ENCODE assay signal across 8 cellular contexts in the genomic region with DNA sequence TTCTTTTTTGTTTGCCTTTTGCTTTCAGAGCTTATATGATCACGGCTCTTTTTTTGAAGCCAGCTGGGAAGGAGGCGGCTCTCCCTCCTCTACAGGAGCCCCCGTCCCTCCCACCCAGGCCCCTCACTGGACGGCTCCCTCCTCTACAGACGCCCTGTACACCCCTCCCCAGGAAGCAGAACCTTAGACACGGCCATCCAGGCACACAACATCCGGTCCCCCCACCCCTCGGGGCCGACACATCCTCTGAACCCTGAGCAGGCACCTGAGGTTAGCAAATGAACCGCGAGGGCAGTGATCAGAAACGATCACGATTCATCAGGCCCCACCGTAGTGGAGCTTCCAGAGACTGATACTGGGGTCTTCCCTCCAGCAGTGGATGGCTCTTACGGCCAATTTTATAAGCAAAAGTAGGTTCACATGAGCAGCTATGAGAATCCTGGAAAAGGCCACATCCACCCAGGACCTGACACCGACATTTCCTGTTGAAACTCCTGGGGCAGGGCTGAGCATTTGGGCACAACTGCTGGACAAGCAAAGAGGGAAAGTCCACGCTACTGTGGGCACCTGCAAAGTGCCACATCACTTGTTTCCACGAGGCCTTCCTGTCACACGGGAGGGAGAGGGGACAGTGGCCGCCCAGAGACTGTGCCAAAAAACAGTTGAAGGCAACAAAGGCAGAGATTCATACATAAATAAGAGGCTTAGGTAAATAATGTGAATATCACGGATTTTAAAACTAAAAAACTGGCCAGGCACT.
DNase-seq lines count a peak whose midpoint lies in the region; ATAC-seq and TF ChIP-seq lines count a peak whose summit lies in the region.

No MANE protein-coding gene starts in this region.

- no peaks in the 10 kb centered on the region; the same call in 1 of the 2 replicates for H3K36me3 ChIP-seq in IMR-90 (ENCODE audit: control insufficient read depth, insufficient read depth, low read length)
- no peaks in the 10 kb centered on the region for H3K36me3 ChIP-seq in adrenal gland (replicated peaks in 1 of 2)
- H3K36me3 ChIP-seq in mesenchymal stem cell (ENCODE audit: control insufficient read depth in 1 of 2, insufficient read depth in 2 of 2, low read depth in 1 of 2, low read length in 2 of 2), result peaks cover 0 to 13% of the 10 kb centered on the region in 2 experiments

- H3K56ac ChIP-seq in IMR-90 (ENCODE audit: extremely low read depth, insufficient read depth, low read length), result no peak overlapping the region

- H3K27ac ChIP-seq in IMR-90 (ENCODE audit: insufficient read depth, low read length) (no peak overlapping the region), adrenal gland (peak overlapping the region in 1 of 5 donors; percentile 26), mesenchymal stem cell (ENCODE audit: low read length, poor library complexity, severe bottlenecking) (no peak overlapping the region)

- no peak overlapping the region for H2BK12ac ChIP-seq in mesenchymal stem cell (ENCODE audit: low read length in 2 of 2)

- dilution Hi-C loops in IMR-90 (cut with HindIII; ENCODE audit: low sequenced_read_pairs, unreplicated experiment), result no loop called here

- H3K27me3 ChIP-seq in IMR-90 (ENCODE audit: control insufficient read depth, insufficient read depth, low read length) (no peaks in the 10 kb centered on the region), adrenal gland (no peaks in the 10 kb centered on the region), mesenchymal stem cell (ENCODE audit: control insufficient read depth in 1 of 2, insufficient read depth in 1 of 2, low read length in 2 of 2) (peaks cover 0 to 15% of the 10 kb centered on the region in 2 experiments)

- intact Hi-C loops in IMR-90 (cut with micrococcal nuclease), result no loop called here
- intact Hi-C loops in adrenal gland (cut with DNase I), result loop anchor here in 1 of 2 donors (10.0 kb wide), 1 partner anchor 126 kb away; no protein-coding TSS in a partner anchor

- TF ChIP-seq POLR2A in IMR-90 (IDR thresholded peaks at IDR 0.05; ENCODE audit: low read depth, low read length) (no peak), adrenal gland (IDR thresholded peaks at IDR 0.05) (no peak)

- H2AFZ ChIP-seq in IMR-90 (replicated peaks; ENCODE audit: low read length, poor library complexity), result no peak overlapping the region
- H2AFZ ChIP-seq in mesenchymal stem cell (ENCODE audit: low read depth, low read length), result no peak overlapping the region

- ATAC-seq in GM19452 (IDR thresholded peaks at IDR 0.05; ENCODE audit: unreplicated experiment), result peak; percentile 65
- no peak for ATAC-seq in IMR-90 (ENCODE audit: low read depth)

- H4K91ac ChIP-seq in IMR-90 (ENCODE audit: insufficient read depth, low read depth, low read length), result no peak overlapping the region
- no peak overlapping the region for H4K91ac ChIP-seq in mesenchymal stem cell (ENCODE audit: low read length)

- POLR2A ChIA-PET in IMR-90 (lab: Charles Lee; ENCODE audit: unreplicated experiment), result no interaction called here

- H2AK5ac ChIP-seq in IMR-90 (ENCODE audit: low read depth, low read length) (no peak overlapping the region), mesenchymal stem cell (ENCODE audit: low read length, severe bottlenecking) (no peak overlapping the region)

- 74% methylated on average over 7 of the region's 21 CpGs; no CpG with 5 or more reads in 1 of the 2 experiments for WGBS in IMR-90 (ENCODE audit: extremely low coverage in 2 of 2, insufficient read length in 1 of 2), 2 experiments
- WGBS in adrenal gland, 4 donors, result 74 to 78% (median 75%) methylated on average over 17 to 21 of the region's 21 CpGs
- 87% methylated on average over 21 of the region's 21 CpGs for WGBS in mesenchymal stem cell

- 0 out of 4 replicates have a peak overlapping the region, but pooled peaks have one; percentile 8 to 59 for H4K8ac ChIP-seq in IMR-90 (ENCODE audit: low read depth in 2 of 2, low read length in 2 of 2)
- H4K8ac ChIP-seq in mesenchymal stem cell (ENCODE audit: low read length), result no peak overlapping the region

- no peak overlapping the region for H2BK20ac ChIP-seq in IMR-90 (ENCODE audit: low read depth, low read length)

- H2BK15ac ChIP-seq in IMR-90 (ENCODE audit: low read depth, low read length) (no peak overlapping the region), mesenchymal stem cell (ENCODE audit: low read depth, poor library complexity, severe bottlenecking) (no peak overlapping the region)

- H3K14ac ChIP-seq in IMR-90 (replicated peaks; ENCODE audit: low read depth, low read length) (no peak overlapping the region), mesenchymal stem cell (ENCODE audit: low read length in 2 of 2) (no peak overlapping the region)

- DNase-seq in IMR-90 (no peak), adrenal gland (no peak), mesenchymal stem cell (no peak), COR-L47 (lab: John Stamatoyannopoulos, UW) (no peak), nucleus accumbens (lab: John Stamatoyannopoulos, UW) (no peak)
- peak; percentile 45 to 47 for DNase-seq in activated T-helper 1 cell treated with anti-CD3 and anti-CD28 coated beads, Interleukin-2, amount 50 U/mL, for 16 hours (ENCODE audit: low read depth in 1 of 2, low spot score in 1 of 2)
- DNase-seq in stimulated activated CD4-positive, alpha-beta T cell treated with anti-CD3 and anti-CD28 coated beads, Interleukin-2, amount 100 ng/mL, for 24 hours, result peak; percentile 69 to 73

- H3K4me3 ChIP-seq in IMR-90 (ENCODE audit: insufficient read depth, low read depth, low read length) (no peak overlapping the region), adrenal gland (no peak overlapping the region), mesenchymal stem cell (ENCODE audit: insufficient read depth in 1 of 2, low read depth in 1 of 2, low read length in 2 of 2) (no peak overlapping the region)

- peaks cover 4% of the 10 kb centered on the region; the same call in 1 of the 2 replicates for H3K9me1 ChIP-seq in IMR-90 (ENCODE audit: insufficient read depth, low read length)

- H2BK5ac ChIP-seq in IMR-90 (ENCODE audit: low read depth, low read length, poor library complexity, severe bottlenecking) (no peak overlapping the region), mesenchymal stem cell (ENCODE audit: low read depth, low read length, poor library complexity, severe bottlenecking) (no peak overlapping the region)

- H3K4me1 ChIP-seq in IMR-90 (ENCODE audit: control insufficient read depth, insufficient read depth, low read length), result peaks cover 14% of the 10 kb centered on the region
- H3K4me1 ChIP-seq in adrenal gland (replicated peaks in 1 of 2), result peaks cover 0 to 5% of the 10 kb centered on the region in 2 donors
- H3K4me1 ChIP-seq in mesenchymal stem cell (ENCODE audit: control insufficient read depth, insufficient read depth, low read depth, low read length), result peaks cover 24% of the 10 kb centered on the region

- H3K9me3 ChIP-seq in IMR-90 (ENCODE audit: control insufficient read depth, insufficient read depth, low read length), result no peaks in the 10 kb centered on the region
- H3K9me3 ChIP-seq in adrenal gland (replicated peaks in 1 of 3), result no peaks in the 10 kb centered on the region
- no peaks in the 10 kb centered on the region for H3K9me3 ChIP-seq in mesenchymal stem cell (ENCODE audit: control insufficient read depth, low read length)

- TF ChIP-seq CTCF in IMR-90 (conservative IDR thresholded peaks at IDR 0.05; ENCODE audit: low read depth, low read length), result no peak
- no peak for TF ChIP-seq CTCF in adrenal gland (IDR thresholded peaks at IDR 0.05)

- no peak for TF ChIP-seq RAD21 in IMR-90 (IDR thresholded peaks at IDR 0.05; ENCODE audit: low read length)

- BruUV-seq in IMR-90 (replicated peaks; lab: Mats Ljungman, UMichigan), result no TSS peak

- H3K4ac ChIP-seq in IMR-90 (ENCODE audit: low read depth, low read length), result no peak overlapping the region; the same call in 1 of the 2 replicates
- no peak overlapping the region for H3K4ac ChIP-seq in mesenchymal stem cell (ENCODE audit: low read depth in 1 of 2, low read length in 2 of 2)

- no peak overlapping the region; the same call in 1 of the 2 replicates for H4K5ac ChIP-seq in IMR-90 (ENCODE audit: low read depth, low read length)

- H3K23ac ChIP-seq in IMR-90 (ENCODE audit: low read depth, low read length) (no peak overlapping the region), mesenchymal stem cell (ENCODE audit: low read length in 2 of 2) (no peak overlapping the region)

- H2BK120ac ChIP-seq in IMR-90 (ENCODE audit: low read depth, low read length), result no peak overlapping the region
- H2BK120ac ChIP-seq in mesenchymal stem cell (ENCODE audit: low read depth, low read length), result no peak overlapping the region

- no peaks in the 10 kb centered on the region; a peak in 1 of 4 replicates for H3K79me1 ChIP-seq in IMR-90 (ENCODE audit: low read depth in 1 of 2, low read length in 2 of 2)
- peaks cover 27% of the 10 kb centered on the region for H3K79me1 ChIP-seq in mesenchymal stem cell (replicated peaks; ENCODE audit: low read length, poor library complexity, severe bottlenecking)

- no peak overlapping the region for H2AK9ac ChIP-seq in IMR-90 (replicated peaks; ENCODE audit: low read depth, low read length, poor library complexity)

- no peaks in the 10 kb centered on the region for H4K20me1 ChIP-seq in IMR-90 (ENCODE audit: insufficient read depth, low read length)

- no peak overlapping the region for H3K18ac ChIP-seq in IMR-90 (ENCODE audit: low read depth, low read length)
- H3K18ac ChIP-seq in mesenchymal stem cell (ENCODE audit: low read depth in 1 of 2, low read length in 2 of 2), result no peak overlapping the region

- in situ Hi-C loops in IMR-90 (cut with MboI; ENCODE audit: low sequenced_read_pairs), result no loop called here

- H3K4me2 ChIP-seq in IMR-90 (ENCODE audit: low read depth, low read length), result 0 out of 2 replicates have a peak overlapping the region, but pooled peaks have one; percentile 66
- H3K4me2 ChIP-seq in mesenchymal stem cell (ENCODE audit: low read length, poor library complexity, severe bottlenecking), result no peak overlapping the region

- CTCF ChIA-PET in IMR-90 (lab: Yijun Ruan, JAX), result no interaction called here

- no peak overlapping the region for H3K9ac ChIP-seq in IMR-90 (ENCODE audit: low read depth, low read length)
- H3K9ac ChIP-seq in mesenchymal stem cell (ENCODE audit: low read length), result no peak overlapping the region

TF ChIP-seq in IMR-90, 13 proteins besides CTCF, POLR2A, EP300 and RAD21 (continues in another document):
- TF ChIP-seq, protein P1, sequence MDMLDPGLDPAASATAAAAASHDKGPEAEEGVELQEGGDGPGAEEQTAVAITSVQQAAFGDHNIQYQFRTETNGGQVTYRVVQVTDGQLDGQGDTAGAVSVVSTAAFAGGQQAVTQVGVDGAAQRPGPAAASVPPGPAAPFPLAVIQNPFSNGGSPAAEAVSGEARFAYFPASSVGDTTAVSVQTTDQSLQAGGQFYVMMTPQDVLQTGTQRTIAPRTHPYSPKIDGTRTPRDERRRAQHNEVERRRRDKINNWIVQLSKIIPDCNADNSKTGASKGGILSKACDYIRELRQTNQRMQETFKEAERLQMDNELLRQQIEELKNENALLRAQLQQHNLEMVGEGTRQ (IDR thresholded peaks at IDR 0.05; ENCODE audit: low read depth, low read length), result no peak
- TF ChIP-seq BHLHE40 (IDR thresholded peaks at IDR 0.05; ENCODE audit: low read depth, low read length), result no peak

Comparison
In these comparisons a context has a peak if more than half of its experiments do, and no peak if none do; other contexts are left out.
1. DNase-seq: peak in activated T-helper 1 cell treated with anti-CD3 and anti-CD28 coated beads, Interleukin-2, amount 50 U/mL, for 16 hours (2 of 2) and stimulated activated CD4-positive, alpha-beta T cell treated with anti-CD3 and anti-CD28 coated beads, Interleukin-2, amount 100 ng/mL, for 24 hours (2 of 2); none in IMR-90 (single experiment), adrenal gland (0 of 7), mesenchymal stem cell (single experiment), COR-L47 (single experiment) and nucleus accumbens (0 of 56).